ENCODE assay signal across 18 cellular contexts in the genomic region with DNA sequence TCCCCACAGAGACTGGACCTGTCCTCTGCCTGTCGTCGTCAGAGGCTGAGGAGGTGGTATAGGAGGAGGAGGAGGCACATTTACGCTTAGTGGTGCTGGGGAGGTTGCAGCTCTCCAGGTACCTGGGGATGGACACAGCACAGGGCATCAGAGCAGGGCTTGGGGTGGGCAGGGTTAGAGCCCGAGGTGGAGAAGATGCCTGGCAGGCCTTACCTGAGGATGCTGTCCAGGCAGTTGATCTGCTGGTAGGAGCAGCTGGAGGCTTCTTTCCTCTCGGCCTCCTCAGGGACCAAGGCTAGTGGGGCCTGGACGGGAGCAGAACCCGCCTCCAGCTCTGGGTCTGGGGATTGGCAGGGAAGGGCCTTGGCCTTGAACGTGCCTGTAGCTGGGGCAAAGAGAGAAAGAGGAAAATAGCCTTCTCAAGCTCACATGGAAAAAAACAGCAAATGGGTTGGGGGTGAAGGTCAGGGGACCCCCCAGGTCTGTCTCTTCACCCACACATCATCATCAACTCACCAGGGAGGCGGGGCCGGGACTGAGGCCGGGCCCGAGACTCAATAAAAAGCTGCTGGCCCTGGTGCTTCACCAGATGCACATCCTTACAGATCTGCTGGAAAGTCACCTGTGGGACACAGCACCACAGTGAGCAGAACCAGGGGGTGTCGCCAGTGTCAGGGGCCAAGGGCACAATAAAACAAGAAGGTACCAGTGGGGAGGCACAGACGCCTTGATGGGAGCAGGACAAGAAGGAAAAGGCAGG. TPM values are rescaled to one million over a fixed set of nuclear protein-coding genes. Genes with fewer than 3 reads are reported as not detected.
DNase-seq lines count a peak whose midpoint lies in the region; ATAC-seq and TF ChIP-seq lines count a peak whose summit lies in the region.
"Had no signal": no experiment of that assay in that cellular context is flagged by ENCODE, and none has a peak within 500 bp of the region (broad histone marks: within the 10 kb centered on the region; RNA-seq: fewer than 3 reads in every experiment).

No MANE protein-coding gene starts in this region.

- H3K9me3 ChIP-seq in CD8-positive, alpha-beta T cell (ENCODE audit: low read length), result no peaks in the 10 kb centered on the region
- H3K9me3 ChIP-seq in esophagus muscularis mucosa, result no peaks in the 10 kb centered on the region
- H3K9me3 ChIP-seq in sigmoid colon, result no peaks in the 10 kb centered on the region
- H3K9me3 ChIP-seq: BLaER1, pancreas had no signal

- no peak for TF ChIP-seq POLR2A in esophagus muscularis mucosa (IDR thresholded peaks at IDR 0.05; ENCODE audit: low read depth)
- no peak for TF ChIP-seq POLR2A in sigmoid colon (IDR thresholded peaks at IDR 0.05)

- TF ChIP-seq CTCF in CD8-positive, alpha-beta T cell (IDR thresholded peaks at IDR 0.05), result no peak
- TF ChIP-seq CTCF in esophagus muscularis mucosa (IDR thresholded peaks at IDR 0.05) (no peak), sigmoid colon (IDR thresholded peaks at IDR 0.05) (no peak)

- no peaks in the 10 kb centered on the region for H3K27me3 ChIP-seq in CD8-positive, alpha-beta T cell (ENCODE audit: insufficient read depth, low read length)
- H3K27me3 ChIP-seq in esophagus muscularis mucosa (no peaks in the 10 kb centered on the region), sigmoid colon (no peaks in the 10 kb centered on the region)
- H3K27me3 ChIP-seq: BLaER1, pancreas had no signal

- H3K4me3 Mint-ChIP-seq in CD8-positive, alpha-beta T cell, result peak overlapping the region; percentile 22
- peak overlapping the region in 3 of 4 donors; percentile 13 to 61 (median 27) for H3K4me3 Mint-ChIP-seq in IgD-negative memory B cell

- no peak for DNase-seq in CD8-positive, alpha-beta T cell
- DNase-seq in esophagus muscularis mucosa (ENCODE audit: extremely low spot score) (no peak), sigmoid colon (peak; percentile 64), AG08395 (ENCODE audit: low spot score) (no peak), NCI-H226 (no peak)
- DNase-seq: activated CD4-positive, alpha-beta T cell treated with anti-CD3 and anti-CD28 coated beads for 48 hours; amniotic stem cell; DND-41; head of caudate nucleus; midbrain; NCI-H1694 treated with DMSO at 0.1 percent for 48 hours; substantia nigra had no signal

- H3K27ac Mint-ChIP-seq in CD8-positive, alpha-beta T cell, result peak overlapping the region; percentile 81
- peak overlapping the region in 1 of 3 donors; percentile 26 for H3K27ac Mint-ChIP-seq in IgD-negative memory B cell

- WGBS in esophagus muscularis mucosa, result 88% methylated on average over 14 of the region's 14 CpGs
- 95% methylated on average over 14 of the region's 14 CpGs for WGBS in sigmoid colon, 2 donors

- intact Hi-C loops in CD8-positive, alpha-beta T cell (cut with DNase I, micrococcal nuclease), result no loop called here
- intact Hi-C loops in esophagus muscularis mucosa (cut with DNase I), result no loop called here
- intact Hi-C loops in sigmoid colon (cut with DNase I), result no loop called here

- H3K9me3 Mint-ChIP-seq in CD8-positive, alpha-beta T cell, result no peaks in the 10 kb centered on the region
- H3K9me3 Mint-ChIP-seq in IgD-negative memory B cell, result no peaks in the 10 kb centered on the region

- TF ChIP-seq EP300 in esophagus muscularis mucosa (IDR thresholded peaks at IDR 0.05) (no peak), sigmoid colon (IDR thresholded peaks at IDR 0.05) (no peak)

- peaks cover 15% of the 10 kb centered on the region for H3K4me1 ChIP-seq in CD8-positive, alpha-beta T cell (ENCODE audit: insufficient read depth, low read length)
- peaks cover 47 to 89% (median 89%) of the 10 kb centered on the region in 4 donors for H3K4me1 ChIP-seq in esophagus muscularis mucosa
- H3K4me1 ChIP-seq in sigmoid colon, result peaks cover 0 to 63% (median 40%) of the 10 kb centered on the region in 4 donors

- peaks cover 81% of the 10 kb centered on the region for H3K36me3 ChIP-seq in CD8-positive, alpha-beta T cell (ENCODE audit: insufficient read depth, low read length)
- H3K36me3 ChIP-seq in esophagus muscularis mucosa (peaks cover 91 to 94% (median 93%) of the 10 kb centered on the region in 4 donors), sigmoid colon (peaks cover 90 to 93% (median 92%) of the 10 kb centered on the region in 4 donors)

- no peaks in the 10 kb centered on the region for H3K27me3 Mint-ChIP-seq in CD8-positive, alpha-beta T cell (ENCODE audit: low read depth)
- peaks cover under 1% of the 10 kb centered on the region for H3K27me3 Mint-ChIP-seq in IgD-negative memory B cell

- ATAC-seq in CD8-positive, alpha-beta T cell, result no peak
- ATAC-seq in esophagus mucosa, result no peak
- ATAC-seq: pancreas had no signal

- H3K27ac ChIP-seq in CD8-positive, alpha-beta T cell (ENCODE audit: low read depth, low read length), result no peak overlapping the region
- peak overlapping the region; percentile 94 to 100 (median 100) for H3K27ac ChIP-seq in esophagus muscularis mucosa (replicated peaks in 1 of 4)
- H3K27ac ChIP-seq in sigmoid colon, result peak overlapping the region; percentile 99 to 100 (median 100)
- H3K27ac ChIP-seq: BLaER1, pancreas had no signal

- H3K4me1 Mint-ChIP-seq in CD8-positive, alpha-beta T cell (ENCODE audit: low read depth), result peaks cover 15% of the 10 kb centered on the region
- peaks cover 3 to 8% (median 4%) of the 10 kb centered on the region in 3 donors for H3K4me1 Mint-ChIP-seq in IgD-negative memory B cell

- CTCF ChIA-PET in CD8-positive, alpha-beta T cell (lab: Charles Lee), result interaction anchor here (1.0 to 1.9 kb wide), 3 partner anchors 27 to 154 kb away, joined by 3 to 5 read pairs (median 3); no protein-coding TSS in a partner anchor

- POLR2A ChIA-PET in CD8-positive, alpha-beta T cell (lab: Charles Lee), result interaction anchor here (2.1 to 2.2 kb wide), 2 partner anchors 10 to 27 kb away, joined by 6 to 7 read pairs; no protein-coding TSS in a partner anchor

- H3K36me3 Mint-ChIP-seq in CD8-positive, alpha-beta T cell, result peaks cover 82% of the 10 kb centered on the region
- H3K36me3 Mint-ChIP-seq in IgD-negative memory B cell, result peaks cover 6% of the 10 kb centered on the region

- no peak overlapping the region for H3K4me3 ChIP-seq in CD8-positive, alpha-beta T cell (ENCODE audit: low read depth, low read length)
- H3K4me3 ChIP-seq in esophagus muscularis mucosa, result no peak overlapping the region
- no peak overlapping the region for H3K4me3 ChIP-seq in sigmoid colon
- H3K4me3 ChIP-seq: BLaER1, pancreas had no signal

RNA-seq across cellular contexts. Expression of gene PER1, which starts 5.6 kb away (rescaled TPM):
- 1,000 to 10,000 TPM; 1,922 to 1,926 TPM for total RNA-seq in CD8-positive, alpha-beta T cell
- polyA plus RNA-seq in IgD-negative memory B cell, result 12.6 TPM
- 100 to 1,000 TPM; 127 to 263 (median 168) TPM for total RNA-seq in esophagus muscularis mucosa
- 100 to 1,000 TPM in 2 of 4 donors, 10 to 100 TPM in 2; 60.3 to 153 (median 84.5) TPM for total RNA-seq in sigmoid colon
- polyA plus RNA-seq in sigmoid colon, result 10 to 100 TPM; 30.5 to 67.7 (median 34.2) TPM
- total RNA-seq in esophagus mucosa, result 65.0 TPM

RNA-seq across cellular contexts. Expression of gene VAMP2, which starts 16.2 kb away (rescaled TPM):
- total RNA-seq in CD8-positive, alpha-beta T cell, result 100 to 1,000 TPM; 302 to 303 TPM
- polyA plus RNA-seq in IgD-negative memory B cell (83.7 TPM), sigmoid colon (10 to 100 TPM; 37.7 to 57.1 (median 54.9) TPM)
- total RNA-seq in esophagus muscularis mucosa (10 to 100 TPM; 23.7 to 36.4 (median 33.0) TPM), sigmoid colon (10 to 100 TPM; 20.4 to 29.6 (median 27.3) TPM), esophagus mucosa (20.9 TPM)

RNA-seq across cellular contexts. Expression of gene HES7, which starts 22.7 kb away (rescaled TPM):
- under 1 TPM; 0.30 to 0.92 TPM for total RNA-seq in CD8-positive, alpha-beta T cell
- polyA plus RNA-seq in IgD-negative memory B cell, result not detected
- 1 to 10 TPM in 1 of 4 donors, not detected in 3; 1.4 TPM for total RNA-seq in esophagus muscularis mucosa
- total RNA-seq in sigmoid colon, result not detected
- polyA plus RNA-seq in sigmoid colon, result under 1 TPM in 1 of 3 donors, not detected in 2; 0.16 TPM
- total RNA-seq in esophagus mucosa, result 0.40 TPM
- total RNA-seq: pancreas had no signal

RNA-seq across cellular contexts. Expression of gene ALOXE3, which starts 28.2 kb away (rescaled TPM):
- total RNA-seq in CD8-positive, alpha-beta T cell, result under 1 TPM; 0.11 to 0.33 TPM
- polyA plus RNA-seq in IgD-negative memory B cell (not detected), sigmoid colon (under 1 TPM in 1 of 3 donors, not detected in 2; 0.17 TPM)
- total RNA-seq in esophagus muscularis mucosa (not detected), sigmoid colon (not detected), esophagus mucosa (4.0 TPM)
- total RNA-seq: epithelial cell of proximal tubule, LHCN-M2, pancreas had no signal

RNA-seq across cellular contexts. Expression of gene TMEM107, which starts 29.6 kb away (rescaled TPM):
- 10 to 100 TPM; 19.1 to 22.7 TPM for total RNA-seq in CD8-positive, alpha-beta T cell
- 35.2 TPM for polyA plus RNA-seq in IgD-negative memory B cell
- total RNA-seq in esophagus muscularis mucosa, result 10 to 100 TPM; 10.4 to 17.8 (median 13.6) TPM
- total RNA-seq in sigmoid colon, result 10 to 100 TPM in 3 of 4 donors, 1 to 10 TPM in 1; 8.3 to 61.7 (median 20.6) TPM
- polyA plus RNA-seq in sigmoid colon, result 10 to 100 TPM in 1 of 3 donors, 1 to 10 TPM in 2; 4.6 to 20.8 (median 7.2) TPM
- total RNA-seq in esophagus mucosa, result 17.5 TPM

Comparison
In these comparisons a context has a peak if more than half of its experiments do, and no peak if none do; other contexts are left out.
1. RNA of gene PER1, which starts 5.6 kb away (total RNA-seq): 1,922 to 1,926 TPM in CD8-positive, alpha-beta T cell; 127 to 263 TPM in esophagus muscularis mucosa, 60.3 to 153 TPM in sigmoid colon and 65.0 TPM in esophagus mucosa (single experiment); every median in the first group is over 4 times any median in the second.
2. RNA of gene VAMP2, which starts 16.2 kb away (total RNA-seq): 302 to 303 TPM in CD8-positive, alpha-beta T cell; 23.7 to 36.4 TPM in esophagus muscularis mucosa, 20.4 to 29.6 TPM in sigmoid colon and 20.9 TPM in esophagus mucosa (single experiment); every median in the first group is over 4 times any median in the second.